ENCODE assay signal across 10 cellular contexts in genomic region chr9:74887981-74888370, GRCh38. TPM values are rescaled to one million over a fixed set of nuclear protein-coding genes. Genes with fewer than 3 reads are reported as not detected.
A peak's percentile ranks its signal among the peaks of the same experiment; 100 is the strongest.
DNase-seq lines count a peak whose midpoint lies in the region; ATAC-seq and TF ChIP-seq lines count a peak whose summit lies in the region.
"Had no signal": no experiment of that assay in that cellular context is flagged by ENCODE, and none has a peak within 500 bp of the region (broad histone marks: within the 10 kb centered on the region; RNA-seq: fewer than 3 reads in every experiment).

No MANE protein-coding gene starts in this region.

- no peaks in the 10 kb centered on the region for H3K36me3 Mint-ChIP-seq in activated CD8-positive, alpha-beta T cell treated with anti-CD3 and anti-CD28 coated beads, Interleukin-2, amount 10 ng/mL, durations not matched to agents 7 days and 5 days (ENCODE audit: low read depth)
- no peaks in the 10 kb centered on the region for H3K36me3 Mint-ChIP-seq in activated CD8-positive, alpha-beta T cell treated with anti-CD3 and anti-CD28 coated beads for 36 hours (ENCODE audit: low read depth)
- peaks cover 0 to 4% of the 10 kb centered on the region in 2 donors for H3K36me3 Mint-ChIP-seq in stimulated activated naive B cell treated with anti-CD40 and anti-IgM and Interleukin-4, amounts not matched to agents 10 μg/mL and 1 μg/mL and 100 μg/mL, for 72 hours
- H3K36me3 Mint-ChIP-seq: stimulated activated memory B cell treated with anti-CD40 and anti-IgM and Interleukin-4, amounts not matched to agents 10 μg/mL and 1 μg/mL and 100 μg/mL, for 72 hours had no signal

- CTCF ChIA-PET in activated CD8-positive, alpha-beta T cell treated with anti-CD3 and anti-CD28 coated beads, Interleukin-2, amount 10 ng/mL, durations not matched to agents 7 days and 5 days (lab: Charles Lee): no interaction called here
- CTCF ChIA-PET in activated CD8-positive, alpha-beta T cell treated with anti-CD3 and anti-CD28 coated beads for 36 hours (lab: Charles Lee): interaction anchor here (1.2 to 1.9 kb wide), 2 partner anchors 18 to 63 kb away, joined by 3 to 4 read pairs; no protein-coding TSS in a partner anchor

- H3K4me1 Mint-ChIP-seq in activated CD8-positive, alpha-beta T cell treated with anti-CD3 and anti-CD28 coated beads, Interleukin-2, amount 10 ng/mL, durations not matched to agents 7 days and 5 days (ENCODE audit: low read depth): peaks cover 9% of the 10 kb centered on the region
- H3K4me1 Mint-ChIP-seq in activated CD8-positive, alpha-beta T cell treated with anti-CD3 and anti-CD28 coated beads for 36 hours (ENCODE audit: low read depth): peaks cover 6% of the 10 kb centered on the region
- peaks cover 6 to 19% of the 10 kb centered on the region in 2 donors for H3K4me1 Mint-ChIP-seq in stimulated activated naive B cell treated with anti-CD40 and anti-IgM and Interleukin-4, amounts not matched to agents 10 μg/mL and 1 μg/mL and 100 μg/mL, for 72 hours

- POLR2A ChIA-PET in activated CD8-positive, alpha-beta T cell treated with anti-CD3 and anti-CD28 coated beads, Interleukin-2, amount 10 ng/mL, durations not matched to agents 7 days and 5 days (lab: Charles Lee): no interaction called here
- POLR2A ChIA-PET in activated CD8-positive, alpha-beta T cell treated with anti-CD3 and anti-CD28 coated beads for 36 hours (lab: Charles Lee): no interaction called here

- no peaks in the 10 kb centered on the region for H3K9me3 Mint-ChIP-seq in activated CD8-positive, alpha-beta T cell treated with anti-CD3 and anti-CD28 coated beads, Interleukin-2, amount 10 ng/mL, durations not matched to agents 7 days and 5 days (ENCODE audit: insufficient read depth)
- H3K9me3 Mint-ChIP-seq in activated CD8-positive, alpha-beta T cell treated with anti-CD3 and anti-CD28 coated beads for 36 hours: no peaks in the 10 kb centered on the region
- H3K9me3 Mint-ChIP-seq in stimulated activated naive B cell treated with anti-CD40 and anti-IgM and Interleukin-4, amounts not matched to agents 10 μg/mL and 1 μg/mL and 100 μg/mL, for 72 hours: peaks cover 6 to 7% of the 10 kb centered on the region in 2 donors

- intact Hi-C loops in activated CD8-positive, alpha-beta T cell treated with anti-CD3 and anti-CD28 coated beads for 36 hours (cut with micrococcal nuclease): loop anchor here (5.0 kb wide), 1 partner anchor 111 kb away; no protein-coding TSS in a partner anchor

- peak overlapping the region; percentile 75 for H3K4me3 Mint-ChIP-seq in activated CD8-positive, alpha-beta T cell treated with anti-CD3 and anti-CD28 coated beads, Interleukin-2, amount 10 ng/mL, durations not matched to agents 7 days and 5 days
- no peak overlapping the region for H3K4me3 Mint-ChIP-seq in activated CD8-positive, alpha-beta T cell treated with anti-CD3 and anti-CD28 coated beads for 36 hours
- peak overlapping the region; percentile 87 to 92 for H3K4me3 Mint-ChIP-seq in stimulated activated naive B cell treated with anti-CD40 and anti-IgM and Interleukin-4, amounts not matched to agents 10 μg/mL and 1 μg/mL and 100 μg/mL, for 72 hours

- H3K27me3 Mint-ChIP-seq in activated CD8-positive, alpha-beta T cell treated with anti-CD3 and anti-CD28 coated beads, Interleukin-2, amount 10 ng/mL, durations not matched to agents 7 days and 5 days (ENCODE audit: low read depth): peaks cover 49% of the 10 kb centered on the region
- H3K27me3 Mint-ChIP-seq in activated CD8-positive, alpha-beta T cell treated with anti-CD3 and anti-CD28 coated beads for 36 hours: peaks cover 39% of the 10 kb centered on the region
- peaks cover 50 to 61% of the 10 kb centered on the region in 2 donors for H3K27me3 Mint-ChIP-seq in stimulated activated naive B cell treated with anti-CD40 and anti-IgM and Interleukin-4, amounts not matched to agents 10 μg/mL and 1 μg/mL and 100 μg/mL, for 72 hours

- TF ChIP-seq CTCF in activated CD8-positive, alpha-beta T cell treated with anti-CD3 and anti-CD28 coated beads for 36 hours (IDR thresholded peaks at IDR 0.05): no peak
- TF ChIP-seq CTCF in astrocyte of the cerebellum (IDR thresholded peaks at IDR 0.05; ENCODE audit: low read depth, low read length, missing control alignments): no peak

- DNase-seq in activated CD8-positive, alpha-beta T cell treated with anti-CD3 and anti-CD28 coated beads, Interleukin-2, amount 10 ng/mL, durations not matched to agents 7 days and 5 days: no peak
- DNase-seq in activated CD8-positive, alpha-beta T cell treated with anti-CD3 and anti-CD28 coated beads for 36 hours: no peak
- no peak for DNase-seq in astrocyte of the cerebellum (ENCODE audit: low read depth)
- DNase-seq in stimulated activated naive B cell treated with anti-CD40 and anti-IgM and Interleukin-4, amounts not matched to agents 10 μg/mL and 1 μg/mL and 100 μg/mL, for 72 hours: no peak
- no peak for DNase-seq in epidermal melanocyte (ENCODE audit: insufficient read length, low spot score)
- no peak for DNase-seq in NCI-H146 (lab: John Stamatoyannopoulos, UW)
- no peak for DNase-seq in activated CD8-positive, alpha-beta memory T cell treated with anti-CD3 and anti-CD28 coated beads, Interleukin-2, amount 50 U/mL, for 4 hours
- DNase-seq: gastrocnemius medialis had no signal

- in situ Hi-C loops in astrocyte of the cerebellum (cut with HindIII; ENCODE audit: low sequenced_read_pairs): loop anchor here (5.0 kb wide), 1 partner anchor 46 kb away; no protein-coding TSS in a partner anchor

- H3K4me3 ChIP-seq in astrocyte of the cerebellum (ENCODE audit: low read depth, low read length): peak overlapping the region; percentile 70
- H3K4me3 ChIP-seq in iPS-18c (ENCODE audit: insufficient read depth, low read depth, low read length): peak overlapping the region; percentile 75

- H3K9me3 ChIP-seq in iPS-18c (ENCODE audit: control insufficient read depth, insufficient read depth, low read length): no peaks in the 10 kb centered on the region
- H3K9me3 ChIP-seq: gastrocnemius medialis had no signal

- no peak overlapping the region for H3K27ac Mint-ChIP-seq in activated CD8-positive, alpha-beta T cell treated with anti-CD3 and anti-CD28 coated beads, Interleukin-2, amount 10 ng/mL, durations not matched to agents 7 days and 5 days
- H3K27ac Mint-ChIP-seq in activated CD8-positive, alpha-beta T cell treated with anti-CD3 and anti-CD28 coated beads for 36 hours: no peak overlapping the region
- H3K27ac Mint-ChIP-seq in stimulated activated naive B cell treated with anti-CD40 and anti-IgM and Interleukin-4, amounts not matched to agents 10 μg/mL and 1 μg/mL and 100 μg/mL, for 72 hours: no peak overlapping the region
- H3K27ac Mint-ChIP-seq: stimulated activated memory B cell treated with anti-CD40 and anti-IgM and Interleukin-4, amounts not matched to agents 10 μg/mL and 1 μg/mL and 100 μg/mL, for 72 hours had no signal

- ATAC-seq in activated CD8-positive, alpha-beta T cell treated with anti-CD3 and anti-CD28 coated beads, Interleukin-2, amount 10 ng/mL, durations not matched to agents 7 days and 5 days: no peak
- ATAC-seq in activated CD8-positive, alpha-beta T cell treated with anti-CD3 and anti-CD28 coated beads for 36 hours: no peak
- no peak for ATAC-seq in stimulated activated naive B cell treated with anti-CD40 and anti-IgM and Interleukin-4, amounts not matched to agents 10 μg/mL and 1 μg/mL and 100 μg/mL, for 72 hours (replicated peaks)

RNA-seq across cellular contexts. Expression of gene TRPM6, which starts 0.3 kb away (rescaled TPM):
- not detected for total RNA-seq in activated CD8-positive, alpha-beta T cell treated with anti-CD3 and anti-CD28 coated beads, Interleukin-2, amount 10 ng/mL, durations not matched to agents 7 days and 5 days
- total RNA-seq in activated CD8-positive, alpha-beta T cell treated with anti-CD3 and anti-CD28 coated beads for 36 hours: not detected
